23 cellular contexts compared by ENCODE assay signal in the genomic region with DNA sequence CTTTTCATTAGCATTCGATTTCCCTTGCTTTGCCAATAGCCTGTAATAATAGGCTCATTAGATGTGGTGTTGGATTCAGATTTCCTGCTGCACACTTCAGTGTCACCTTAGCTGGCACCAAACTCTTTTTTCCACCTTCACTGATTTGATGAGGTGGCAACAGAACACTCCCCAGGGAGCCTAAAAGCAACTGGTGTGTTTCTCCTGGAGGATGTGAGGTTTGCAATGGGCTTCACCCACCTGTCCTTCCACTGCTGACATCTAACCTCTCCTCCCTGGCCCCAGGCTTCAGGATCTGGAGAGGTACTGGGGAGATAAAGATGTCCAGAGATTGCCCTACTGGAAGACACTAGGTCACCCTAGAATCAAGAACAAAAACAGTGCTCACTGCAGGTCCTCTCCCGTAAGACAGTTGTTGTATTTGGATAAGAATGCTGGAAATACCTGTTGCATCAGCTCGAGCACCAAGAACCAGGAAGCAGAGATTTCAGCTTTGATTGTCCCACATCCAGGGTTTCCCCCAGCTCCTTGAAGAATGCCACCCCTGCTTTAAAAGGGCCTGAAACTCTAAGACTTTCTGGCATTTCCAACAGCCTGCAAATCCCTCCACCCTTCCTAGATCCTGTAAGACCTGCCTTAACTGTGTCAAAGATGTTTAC.
A peak's percentile ranks its signal among the peaks of the same experiment; 100 is the strongest.
DNase-seq lines count a peak whose midpoint lies in the region; ATAC-seq and TF ChIP-seq lines count a peak whose summit lies in the region.
"Had no signal": no experiment of that assay in that cellular context is flagged by ENCODE, and none has a peak within 500 bp of the region (broad histone marks: within the 10 kb centered on the region; RNA-seq: fewer than 3 reads in every experiment).

No MANE protein-coding gene starts in this region.

- H3K36me3 Mint-ChIP-seq in brain, result peaks cover 18% of the 10 kb centered on the region

- peaks cover 44% of the 10 kb centered on the region for H3K4me1 Mint-ChIP-seq in brain

- DNase-seq in NCI-H1092 treated with DMSO at 0.1 percent for 48 hours (lab: John Stamatoyannopoulos, UW) (peak; percentile 33), NCI-H1092 (lab: John Stamatoyannopoulos, UW) (no peak), sciatic nerve (ENCODE audit: low spot score) (no peak), C1 segment of cervical spinal cord (lab: John Stamatoyannopoulos, UW) (no peak), ACHN (no peak)
- DNase-seq: 8988T; activated B cell treated with CpG ODN at 0.5 μM for 24 hours; activated CD4-positive, alpha-beta T cell treated with anti-CD3 and anti-CD28 coated beads, Interleukin-2, amount 50 U/mL, for 48 hours; activated naive CD4-positive, alpha-beta T cell treated with anti-CD3 and anti-CD28 coated beads for 36 hours; activated T-cell treated with anti-CD3 and anti-CD28 coated beads for 4 hours; AML-193; anterior cingulate cortex; CD8-positive, alpha-beta memory T cell; foreskin keratinocyte; hippocampal formation; Kasumi-1; spleen; stimulated activated CD4-positive, alpha-beta T cell treated with anti-CD3 and anti-CD28 coated beads, Interleukin-4, amount 100 ng/mL, for 1 hour; stimulated activated naive CD4-positive, alpha-beta T cell; tibial artery had no signal

- TF ChIP-seq RAD21 in Ishikawa (IDR thresholded peaks at IDR 0.05; ENCODE audit: low read depth), result no peak

- ATAC-seq in sciatic nerve (peak; percentile 15), GM19328 (IDR thresholded peaks at IDR 0.05; ENCODE audit: unreplicated experiment) (no peak)
- ATAC-seq: foreskin keratinocyte had no signal

- in situ Hi-C loops in ACHN (cut with HindIII; ENCODE audit: low pct_ligation_motif_present, low pct_unique_long_range_greater_than_20kb, low sequenced_read_pairs), result no loop called here

- H3K9me3 Mint-ChIP-seq in brain, result no peaks in the 10 kb centered on the region
- H3K9me3 Mint-ChIP-seq: activated B cell treated with CpG ODN at 0.5 μM for 24 hours; activated naive CD4-positive, alpha-beta T cell treated with anti-CD3 and anti-CD28 coated beads for 36 hours; CD8-positive, alpha-beta memory T cell had no signal

- H3K27me3 Mint-ChIP-seq in brain, result no peaks in the 10 kb centered on the region
- H3K27me3 Mint-ChIP-seq: activated B cell treated with CpG ODN at 0.5 μM for 24 hours; CD8-positive, alpha-beta memory T cell had no signal

- H3K4me3 Mint-ChIP-seq in brain, result peak overlapping the region in 1 of 5 experiments; percentile 17
- H3K4me3 Mint-ChIP-seq: activated B cell treated with CpG ODN at 0.5 μM for 24 hours; activated naive CD4-positive, alpha-beta T cell treated with anti-CD3 and anti-CD28 coated beads for 36 hours; CD8-positive, alpha-beta memory T cell had no signal

- intact Hi-C loops in sciatic nerve (cut with DNase I), result no loop called here

- TF ChIP-seq CTCF in brain (conservative IDR thresholded peaks at IDR 0.05), result no peak

- TF ChIP-seq EP300 in Ishikawa (IDR thresholded peaks at IDR 0.05; ENCODE audit: borderline replicate concordance), result no peak

- H3K27ac Mint-ChIP-seq in brain, result peak overlapping the region in 3 of 5 experiments; percentile 53 to 71 (median 59)
- H3K27ac Mint-ChIP-seq: activated B cell treated with CpG ODN at 0.5 μM for 24 hours; activated naive CD4-positive, alpha-beta T cell treated with anti-CD3 and anti-CD28 coated beads for 36 hours had no signal

TF ChIP-seq in Ishikawa, 13 proteins besides CTCF, POLR2A, EP300 and RAD21:
- TF ChIP-seq MAX (IDR thresholded peaks at IDR 0.05) (no peak), NFIC (IDR thresholded peaks at IDR 0.05) (peak; percentile 45; the same call in 1 of the 2 replicates), TCF12 (IDR thresholded peaks at IDR 0.05; ENCODE audit: low read depth) (peak; percentile 43; the same call in 1 of the 2 replicates)
